In genomic region chr17:17191961-17192381, GRCh38 we compare ENCODE assay signal across 1 cellular context.
TF ChIP-seq lines count a peak whose summit lies in the region.

No MANE protein-coding gene starts in this region.

TF ChIP-seq in GM12891, 5 proteins besides CTCF, POLR2A, EP300 and RAD21:
- TF ChIP-seq PAX5 (IDR thresholded peaks at IDR 0.05; ENCODE audit: insufficient read depth, low read length, severe bottlenecking), result no peak
- TF ChIP-seq POU2F2 (IDR thresholded peaks at IDR 0.05; ENCODE audit: low read depth, low read length), result no peak
- TF ChIP-seq TAF1 (IDR thresholded peaks at IDR 0.05; ENCODE audit: low read depth, low read length), result no peak
- no peak for TF ChIP-seq POLR2AphosphoS5 (IDR thresholded peaks at IDR 0.05; ENCODE audit: low read depth, low read length)
- TF ChIP-seq SPI1 (IDR thresholded peaks at IDR 0.05; ENCODE audit: low read depth, low read length), result no peak
